ENCODE assay signal across 11 cellular contexts in genomic region chr14:95500201-95500681, GRCh38. TPM values are rescaled to one million over a fixed set of nuclear protein-coding genes. Genes with fewer than 3 reads are reported as not detected.
DNase-seq lines count a peak whose midpoint lies in the region; ATAC-seq and TF ChIP-seq lines count a peak whose summit lies in the region.
"Had no signal": no experiment of that assay in that cellular context is flagged by ENCODE, and none has a peak within 500 bp of the region (broad histone marks: within the 10 kb centered on the region; RNA-seq: fewer than 3 reads in every experiment).

No MANE protein-coding gene starts in this region.

- H3K36me3 ChIP-seq in Panc1 (ENCODE audit: control insufficient read depth, insufficient read depth, low read length) = no peaks in the 10 kb centered on the region
- no peaks in the 10 kb centered on the region for H3K36me3 ChIP-seq in osteoblast (ENCODE audit: insufficient read depth, low read length)

- no peak overlapping the region for H3K4me2 ChIP-seq in osteoblast (ENCODE audit: insufficient read depth, low read length)

- peak overlapping the region; percentile 45 for H3K27ac ChIP-seq in 22Rv1
- H3K27ac ChIP-seq in Panc1 (ENCODE audit: low read length) = peak overlapping the region; percentile 75
- peak overlapping the region; percentile 19 for H3K27ac ChIP-seq in osteoblast (ENCODE audit: low read depth, low read length)
- H3K27ac ChIP-seq: neutrophil had no signal

- CTCF ChIA-PET in Panc1 (lab: Charles Lee) = no interaction called here

- POLR2A ChIA-PET in Panc1 (lab: Charles Lee) = no interaction called here

- H3K27me3 ChIP-seq in Panc1 (ENCODE audit: control insufficient read depth, insufficient read depth, low read length) (no peaks in the 10 kb centered on the region), osteoblast (ENCODE audit: insufficient read depth, low read length) (no peaks in the 10 kb centered on the region)
- H3K27me3 ChIP-seq: neutrophil had no signal

- ATAC-seq in Panc1 (peak; percentile 71), HG02885 (IDR thresholded peaks at IDR 0.05; ENCODE audit: poor library complexity, unreplicated experiment) (no peak)

- H3K79me2 ChIP-seq in osteoblast (ENCODE audit: insufficient read depth, low read length) = peaks cover 40% of the 10 kb centered on the region

- in situ Hi-C loops in Panc1 (cut with HindIII; ENCODE audit: low pct_unique_long_range_greater_than_20kb, low sequenced_read_pairs) = no loop called here

- no TSS peak for BruUV-seq in Panc1 (replicated peaks; lab: Mats Ljungman, UMichigan)

- intact Hi-C loops in Panc1 (cut with micrococcal nuclease; ENCODE audit: unreplicated experiment) = no loop called here

- no peak overlapping the region for H3K4me3 ChIP-seq in Panc1 (ENCODE audit: low read depth in 2 of 2, low read length in 2 of 2)
- H3K4me3 ChIP-seq in osteoblast (ENCODE audit: insufficient read depth, low read length) = no peak overlapping the region

- no peak for DNase-seq in Panc1 (ENCODE audit: low read depth, low spot score)
- peak; percentile 96 for DNase-seq in globus pallidus (ENCODE audit: low spot score)
- no peak for DNase-seq in osteoblast (ENCODE audit: insufficient read length, low spot score, missing footprints)
- no peak for DNase-seq in stimulated activated CD4-positive, alpha-beta T cell treated with anti-CD3 and anti-CD28 coated beads, Interleukin-4, amount 100 ng/mL, for 1 hour
- DNase-seq in NCI-H1092 (lab: John Stamatoyannopoulos, UW) = no peak
- DNase-seq in AG20443 (ENCODE audit: low spot score) = no peak
- DNase-seq: NCI-H510A treated with DMSO at 0.1 percent for 48 hours; stimulated activated CD4-positive, alpha-beta T cell treated with anti-CD3 and anti-CD28 coated beads, Interleukin-4, amount 100 ng/mL, for 24 hours had no signal

- no peaks in the 10 kb centered on the region for H3K9me3 ChIP-seq in Panc1 (ENCODE audit: control insufficient read depth, insufficient read depth, low read depth, low read length)
- no peaks in the 10 kb centered on the region for H3K9me3 ChIP-seq in osteoblast (ENCODE audit: low read depth, low read length)
- H3K9me3 ChIP-seq: neutrophil had no signal

- TF ChIP-seq CTCF in 22Rv1 (IDR thresholded peaks at IDR 0.05) (no peak), Panc1 (IDR thresholded peaks at IDR 0.05) (no peak), osteoblast (IDR thresholded peaks at IDR 0.05; ENCODE audit: extremely low read depth, low read depth, low read length) (no peak)

- H3K4me1 ChIP-seq in Panc1 (ENCODE audit: control insufficient read depth, insufficient read depth, low read length) = peaks cover 37% of the 10 kb centered on the region
- H3K4me1 ChIP-seq in osteoblast (ENCODE audit: insufficient read depth, low read length) = peaks cover 44% of the 10 kb centered on the region

- peak overlapping the region; percentile 12 for H2AFZ ChIP-seq in osteoblast (ENCODE audit: low read length)

- no peaks in the 10 kb centered on the region for H4K20me1 ChIP-seq in osteoblast (ENCODE audit: insufficient read depth, low read length)

RNA-seq across cellular contexts. Expression of gene SYNE3, which starts 16.2 kb away (rescaled TPM):
- 6.2 TPM for total RNA-seq in Panc1 (2021; ENCODE audit: unreplicated experiment)
- 2.1 TPM for polyA plus RNA-seq in Panc1 (2012; ENCODE audit: insufficient read length)
- 23.9 and 26.8 TPM in 2 replicates for total RNA-seq in osteoblast

RNA-seq across cellular contexts. Expression of gene GLRX5, which starts 34.6 kb away (rescaled TPM):
- total RNA-seq in Panc1 (2021; ENCODE audit: unreplicated experiment) (38.6 TPM), osteoblast (19.9 and 22.7 TPM in 2 replicates)
- polyA plus RNA-seq in Panc1 (2012; ENCODE audit: insufficient read length) = 42.7 TPM

Comparison
In these comparisons a context has a peak if more than half of its experiments do, and no peak if none do; other contexts are left out.
1. H3K27ac ChIP-seq: peak in every context shown above with its lines; median percentile 75 in Panc1; 45 in 22Rv1; 19 in osteoblast.